Comparison of ENCODE assay signal across 8 cellular contexts in the genomic region with DNA sequence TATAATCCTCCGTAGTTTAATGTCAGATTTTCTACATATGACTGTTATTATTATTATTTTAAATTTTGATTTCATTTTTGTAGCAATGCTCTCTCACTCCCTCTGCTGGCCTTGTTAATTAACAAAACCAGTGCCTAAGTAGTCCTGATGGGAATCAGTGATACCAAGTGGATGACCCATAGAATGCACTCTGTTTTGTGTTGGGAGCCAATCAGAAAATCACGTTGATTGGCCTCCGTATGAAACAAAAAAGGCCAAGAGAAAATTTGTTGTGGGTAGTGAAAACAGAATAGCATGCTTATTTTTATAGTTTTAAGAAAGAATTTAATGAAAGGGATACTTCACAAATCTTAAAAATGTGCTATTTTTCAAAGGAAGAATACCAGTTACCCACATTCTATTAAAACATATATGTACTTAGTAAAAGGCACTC. TPM values are rescaled to one million over a fixed set of nuclear protein-coding genes. Genes with fewer than 3 reads are reported as not detected.
DNase-seq lines count a peak whose midpoint lies in the region; ATAC-seq and TF ChIP-seq lines count a peak whose summit lies in the region.

No MANE protein-coding gene starts in this region.

- H3K36me3 Mint-ChIP-seq in chondrocyte (ENCODE audit: low read depth) (no peaks in the 10 kb centered on the region), T-cell (no peaks in the 10 kb centered on the region)

- CTCF ChIA-PET in T-cell (lab: Charles Lee), result no interaction called here

- H3K4me1 Mint-ChIP-seq in chondrocyte (ENCODE audit: low read depth) (peaks cover 11% of the 10 kb centered on the region), T-cell (no peaks in the 10 kb centered on the region)

- H3K27me3 Mint-ChIP-seq in chondrocyte (ENCODE audit: low read depth) (peaks cover 23% of the 10 kb centered on the region), T-cell (peaks cover 14 to 16% of the 10 kb centered on the region in 2 donors)

- H3K4me3 Mint-ChIP-seq in chondrocyte (ENCODE audit: unreplicated experiment), result no peak overlapping the region
- H3K4me3 Mint-ChIP-seq in T-cell, result no peak overlapping the region

- H3K27ac Mint-ChIP-seq in chondrocyte (ENCODE audit: unreplicated experiment), result no peak overlapping the region
- no peak overlapping the region for H3K27ac Mint-ChIP-seq in T-cell

- POLR2A ChIA-PET in T-cell (lab: Charles Lee), result no interaction called here

- TF ChIP-seq CTCF in chondrocyte (IDR thresholded peaks at IDR 0.05), result peak; percentile 86

- no peaks in the 10 kb centered on the region for H3K9me3 Mint-ChIP-seq in chondrocyte (ENCODE audit: low read depth)
- no peaks in the 10 kb centered on the region for H3K9me3 Mint-ChIP-seq in T-cell

- DNase-seq in NCI-H510A treated with DMSO at 0.1 percent for 48 hours (lab: John Stamatoyannopoulos, UW) (peak; percentile 1), NCI-H510A (lab: John Stamatoyannopoulos, UW) (no peak), NCI-H1694 treated with DMSO at 0.1 percent for 48 hours (lab: John Stamatoyannopoulos, UW) (peak; percentile 34), chondrocyte (ENCODE audit: low spot score) (no peak), lung microvascular endothelial cell (ENCODE audit: low read depth in 2 of 2) (peak; percentile 65 to 66), T-helper 2 cell (no peak), T-cell (no peak)
- no peak for DNase-seq in activated CD4-positive, alpha-beta T cell treated with anti-CD3 and anti-CD28 coated beads for 4 hours

- no peak for ATAC-seq in T-cell (replicated peaks in 1 of 4)

RNA-seq across cellular contexts. Expression of gene MEIS2, which starts 34.4 kb away (rescaled TPM):
- total RNA-seq in chondrocyte (28.3 to 76.9 TPM (median 30.2 TPM) in 3 replicates), lung microvascular endothelial cell (16.6 and 17.3 TPM in 2 replicates), T-cell (under 1 TPM in 2 of 5 donors, not detected in 3; 0.38 to 0.54 TPM)

Comparison
In these comparisons a context has a peak if more than half of its experiments do, and no peak if none do; other contexts are left out.
1. DNase-seq: peak in NCI-H510A treated with DMSO at 0.1 percent for 48 hours (single experiment), NCI-H1694 treated with DMSO at 0.1 percent for 48 hours (single experiment) and lung microvascular endothelial cell (2 of 2); none in NCI-H510A (single experiment), chondrocyte (single experiment), T-helper 2 cell (0 of 5), activated CD4-positive, alpha-beta T cell treated with anti-CD3 and anti-CD28 coated beads for 4 hours (0 of 2) and T-cell (0 of 34).
2. RNA of gene MEIS2, which starts 34.4 kb away (total RNA-seq): 28.3 to 76.9 TPM in chondrocyte and 16.6 to 17.3 TPM in lung microvascular endothelial cell; 0.38 to 0.54 TPM in T-cell; every median in the first group is over 10 times any median in the second.